In genomic region chr19:55247621-55248099, GRCh38 we compare ENCODE assay signal across 2 cellular contexts.
TF ChIP-seq lines count a peak whose summit lies in the region.

No MANE protein-coding gene starts in this region.

TF ChIP-seq in GM12878, 131 proteins besides CTCF, POLR2A, EP300 and RAD21:
- TF ChIP-seq SKIL (IDR thresholded peaks at IDR 0.05; ENCODE audit: low read depth, poor library complexity, severe bottlenecking): no peak
- 0 out of 2 replicates have a peak, but pooled peaks have one; percentile 4 for TF ChIP-seq SPI1 (IDR thresholded peaks at IDR 0.05; ENCODE audit: borderline replicate concordance, insufficient read depth, low read depth, low read length)
- 0 out of 3 replicates have a peak, but pooled peaks of 1 of the 2 experiments have one; percentile 10 for TF ChIP-seq EGR1 (IDR thresholded peaks at IDR 0.05; ENCODE audit: borderline replicate concordance in 1 of 2, low read depth in 2 of 2, low read length in 2 of 2)
- no peak for TF ChIP-seq POLR2AphosphoS2 (IDR thresholded peaks at IDR 0.05; ENCODE audit: low read depth, low read length)
- TF ChIP-seq BCL3 (IDR thresholded peaks at IDR 0.05; ENCODE audit: borderline replicate concordance, insufficient read depth, low read depth, low read length, poor library complexity, severe bottlenecking): no peak
- TF ChIP-seq ZNF592 (IDR thresholded peaks at IDR 0.05): no peak

TF ChIP-seq in HEK293T, 16 proteins besides CTCF, POLR2A, EP300 and RAD21:
- no peak for TF ChIP-seq CTBP1 (IDR thresholded peaks at IDR 0.05; ENCODE audit: borderline replicate concordance)
- no peak for TF ChIP-seq FOXK2 (IDR thresholded peaks at IDR 0.05)
- no peak for TF ChIP-seq BHLHE40 (IDR thresholded peaks at IDR 0.05; ENCODE audit: borderline replicate concordance)
- TF ChIP-seq PKNOX1 (IDR thresholded peaks at IDR 0.05): no peak
- TF ChIP-seq LEF1 (IDR thresholded peaks at IDR 0.05; ENCODE audit: borderline replicate concordance): no peak
- no peak for TF ChIP-seq NFRKB (IDR thresholded peaks at IDR 0.05)
- TF ChIP-seq L3MBTL2 (conservative IDR thresholded peaks at IDR 0.05): no peak
- no peak for TF ChIP-seq SP1 (IDR thresholded peaks at IDR 0.05)
- TF ChIP-seq ARNT (IDR thresholded peaks at IDR 0.05): no peak
- TF ChIP-seq HDGF (IDR thresholded peaks at IDR 0.05; ENCODE audit: borderline replicate concordance): no peak
- TF ChIP-seq FOXA1 (IDR thresholded peaks at IDR 0.05): no peak
- no peak for TF ChIP-seq SUZ12 (IDR thresholded peaks at IDR 0.05)
- TF ChIP-seq FOXM1 (IDR thresholded peaks at IDR 0.05; ENCODE audit: borderline replicate concordance): no peak
- TF ChIP-seq ZNF384 (IDR thresholded peaks at IDR 0.05): no peak
- TF ChIP-seq TARDBP (IDR thresholded peaks at IDR 0.05): no peak
- TF ChIP-seq ELF4 (IDR thresholded peaks at IDR 0.05): no peak
